In genomic region chr1:179142889-179143299, GRCh38 we compare ENCODE assay signal across 8 cellular contexts.
DNase-seq lines count a peak whose midpoint lies in the region; ATAC-seq, FAIRE-seq and TF ChIP-seq lines count a peak whose summit lies in the region.

No MANE protein-coding gene starts in this region.

- H3K9ac ChIP-seq in mucosa of rectum (ENCODE audit: low read depth in 1 of 2, low read length in 2 of 2), result peak overlapping the region in 1 of 2 donors; percentile 43
- H3K9ac ChIP-seq in MM.1S (ENCODE audit: low read length), result no peak overlapping the region

- H4K20me1 ChIP-seq in MM.1S (ENCODE audit: insufficient read depth, low read length), result no peaks in the 10 kb centered on the region; the same call in 1 of the 2 replicates

- H3K27me3 Mint-ChIP-seq in CD4-positive, alpha-beta memory T cell, result no peaks in the 10 kb centered on the region

- no peak overlapping the region for H3K4me3 ChIP-seq in CD4-positive, alpha-beta memory T cell (ENCODE audit: low read length in 2 of 2)
- peak overlapping the region; percentile 48 for H3K4me3 ChIP-seq in bronchial epithelial cell (ENCODE audit: low read depth, low read length)
- H3K4me3 ChIP-seq in mucosa of rectum (ENCODE audit: low read length in 2 of 2), result peak overlapping the region in 1 of 2 donors; percentile 31
- H3K4me3 ChIP-seq in MM.1S (ENCODE audit: low read length), result no peak overlapping the region

- peak overlapping the region; percentile 28 for H3K27ac ChIP-seq in CD4-positive, alpha-beta memory T cell (ENCODE audit: low read depth, low read length)
- H3K27ac ChIP-seq in mucosa of rectum (ENCODE audit: low read depth in 2 of 2, low read length in 2 of 2), result peak overlapping the region; percentile 52 to 71
- no peak overlapping the region for H3K27ac ChIP-seq in MM.1S (ENCODE audit: low read length)

- no peak for DNase-seq in CD4-positive, alpha-beta memory T cell
- DNase-seq in NCI-H226, result peak; percentile 96
- peak; percentile 99 for DNase-seq in bronchial epithelial cell (ENCODE audit: low read depth)
- DNase-seq in NK-92 treated with Interleukin-12 subunit alpha and Interleukin-12 subunit beta, amount 100 ng/mL, for 24 hours (lab: John Stamatoyannopoulos, UW), result no peak
- DNase-seq in MM.1S, result no peak

- peaks cover 21 to 31% (median 23%) of the 10 kb centered on the region in 4 donors for H3K4me1 Mint-ChIP-seq in CD4-positive, alpha-beta memory T cell

- H3K9me2 ChIP-seq in MM.1S (replicated peaks; ENCODE audit: insufficient read depth, low read length), result no peaks in the 10 kb centered on the region

- no peaks in the 10 kb centered on the region for H3K9me3 Mint-ChIP-seq in CD4-positive, alpha-beta memory T cell

- peaks cover 3 to 9% of the 10 kb centered on the region in 2 donors for H3K36me3 Mint-ChIP-seq in CD4-positive, alpha-beta memory T cell

- H3K4me2 ChIP-seq in MM.1S (ENCODE audit: low read depth, low read length), result no peak overlapping the region

- no peak for FAIRE-seq in bronchial epithelial cell (lab: Jason Lieb, UNC)

- ATAC-seq in GM19351 (IDR thresholded peaks at IDR 0.05; ENCODE audit: unreplicated experiment), result no peak
- no peak for ATAC-seq in HG03571 (IDR thresholded peaks at IDR 0.05; ENCODE audit: unreplicated experiment)

- H3K27ac Mint-ChIP-seq in CD4-positive, alpha-beta memory T cell, result peak overlapping the region; percentile 13 to 83 (median 53)

- H3F3A ChIP-seq in MM.1S (ENCODE audit: insufficient read depth, low read length), result no peaks in the 10 kb centered on the region

- no peak overlapping the region for H2AFZ ChIP-seq in MM.1S (ENCODE audit: low read length)

- H3K79me2 ChIP-seq in MM.1S (ENCODE audit: low read length), result peaks cover 20% of the 10 kb centered on the region

- peaks cover 23% of the 10 kb centered on the region for H3K4me1 ChIP-seq in CD4-positive, alpha-beta memory T cell (ENCODE audit: insufficient read depth, low read length)
- H3K4me1 ChIP-seq in mucosa of rectum (ENCODE audit: control insufficient read depth in 2 of 2, insufficient read depth in 2 of 2, low read length in 2 of 2) (no peaks in the 10 kb centered on the region), MM.1S (ENCODE audit: low read length) (no peaks in the 10 kb centered on the region)

- no peaks in the 10 kb centered on the region for H3K27me3 ChIP-seq in CD4-positive, alpha-beta memory T cell (ENCODE audit: insufficient read depth, low read length)
- H3K27me3 ChIP-seq in bronchial epithelial cell (ENCODE audit: control insufficient read depth, insufficient read depth, low read length), result no peaks in the 10 kb centered on the region
- no peaks in the 10 kb centered on the region for H3K27me3 ChIP-seq in mucosa of rectum (ENCODE audit: control insufficient read depth in 2 of 2, insufficient read depth in 2 of 2, low read length in 2 of 2)
- no peaks in the 10 kb centered on the region for H3K27me3 ChIP-seq in MM.1S (replicated peaks; ENCODE audit: insufficient read depth, low read length)

- no peaks in the 10 kb centered on the region for H3K9me3 ChIP-seq in CD4-positive, alpha-beta memory T cell (ENCODE audit: control insufficient read depth in 1 of 2, low read length in 2 of 2)
- no peaks in the 10 kb centered on the region for H3K9me3 ChIP-seq in mucosa of rectum (ENCODE audit: control insufficient read depth in 2 of 2, low read length in 2 of 2)
- no peaks in the 10 kb centered on the region for H3K9me3 ChIP-seq in MM.1S (replicated peaks; ENCODE audit: insufficient read depth, low read length)

- CTCF ChIA-PET in CD4-positive, alpha-beta memory T cell (lab: Charles Lee; ENCODE audit: partially characterized antibody), result interaction anchor here (1.4 kb wide), 1 partner anchor 9 kb away, joined by 4 read pairs; no protein-coding TSS in a partner anchor

- no peak for TF ChIP-seq CTCF in bronchial epithelial cell (IDR thresholded peaks at IDR 0.05; ENCODE audit: insufficient read depth, low read length, severe bottlenecking)
- no peak for TF ChIP-seq CTCF in MM.1S (IDR thresholded peaks at IDR 0.05; ENCODE audit: low read length)

- H3K4me3 Mint-ChIP-seq in CD4-positive, alpha-beta memory T cell, result peak overlapping the region in 3 of 8 donors; percentile 3 to 33 (median 7)

- intact Hi-C loops in CD4-positive, alpha-beta memory T cell (cut with micrococcal nuclease), result no loop called here

- POLR2A ChIA-PET in CD4-positive, alpha-beta memory T cell (lab: Charles Lee; ENCODE audit: partially characterized antibody), result no interaction called here

- H3K36me3 ChIP-seq in CD4-positive, alpha-beta memory T cell (ENCODE audit: insufficient read depth, low read length), result no peaks in the 10 kb centered on the region
- no peaks in the 10 kb centered on the region for H3K36me3 ChIP-seq in bronchial epithelial cell (ENCODE audit: control insufficient read depth, insufficient read depth, low read length)
- H3K36me3 ChIP-seq in mucosa of rectum (ENCODE audit: control insufficient read depth in 2 of 2, insufficient read depth in 2 of 2, low read length in 2 of 2), result no peaks in the 10 kb centered on the region
- no peaks in the 10 kb centered on the region for H3K36me3 ChIP-seq in MM.1S (replicated peaks; ENCODE audit: insufficient read depth, low read length)

Comparison
In these comparisons a context has a peak if more than half of its experiments do, and no peak if none do; other contexts are left out.
1. DNase-seq: peak in NCI-H226 (single experiment) and bronchial epithelial cell (single experiment); none in CD4-positive, alpha-beta memory T cell (0 of 5), NK-92 treated with Interleukin-12 subunit alpha and Interleukin-12 subunit beta, amount 100 ng/mL, for 24 hours (single experiment) and MM.1S (single experiment).